In genomic region chr6:149728499-149729234, GRCh38 we compare ENCODE assay signal across 12 cellular contexts. TPM values are rescaled to one million over a fixed set of nuclear protein-coding genes. Genes with fewer than 3 reads are reported as not detected.
A peak's percentile ranks its signal among the peaks of the same experiment; 100 is the strongest.
DNase-seq lines count a peak whose midpoint lies in the region; ATAC-seq and TF ChIP-seq lines count a peak whose summit lies in the region.
"Had no signal": no experiment of that assay in that cellular context is flagged by ENCODE, and none has a peak within 500 bp of the region (broad histone marks: within the 10 kb centered on the region; RNA-seq: fewer than 3 reads in every experiment).

No MANE protein-coding gene starts in this region.

- H3K36me3 ChIP-seq in HEK293 (ENCODE audit: control insufficient read depth in 2 of 2, insufficient read depth in 1 of 2, low read length in 2 of 2), result peaks cover 66 to 91% of the 10 kb centered on the region in 2 experiments

- intact Hi-C loops in CD4-positive, alpha-beta T cell (cut with DNase I, micrococcal nuclease), result loop anchor here (2.0 to 10.0 kb wide), 2 partner anchors 16 to 196 kb away; partner anchors contain the start of gene RAET1G (in 2 of the 2)
- intact Hi-C loops in activated CD8-positive, alpha-beta T cell treated with anti-CD3 and anti-CD28 coated beads for 36 hours (cut with micrococcal nuclease), result no loop called here

- peak overlapping the region; percentile 77 for H3K27ac Mint-ChIP-seq in CD4-positive, alpha-beta T cell
- H3K27ac Mint-ChIP-seq in activated CD8-positive, alpha-beta T cell treated with anti-CD3 and anti-CD28 coated beads for 36 hours, result peak overlapping the region; percentile 24
- peak overlapping the region in 5 of 6 donors; percentile 54 to 92 (median 75) for H3K27ac Mint-ChIP-seq in naive B cell

- H3K9me3 Mint-ChIP-seq in CD4-positive, alpha-beta T cell, result no peaks in the 10 kb centered on the region
- no peaks in the 10 kb centered on the region for H3K9me3 Mint-ChIP-seq in activated CD8-positive, alpha-beta T cell treated with anti-CD3 and anti-CD28 coated beads for 36 hours
- H3K9me3 Mint-ChIP-seq in naive B cell, result no peaks in the 10 kb centered on the region

- H3K4me1 Mint-ChIP-seq in CD4-positive, alpha-beta T cell (ENCODE audit: low read depth), result peaks cover 19% of the 10 kb centered on the region
- peaks cover 9% of the 10 kb centered on the region for H3K4me1 Mint-ChIP-seq in activated CD8-positive, alpha-beta T cell treated with anti-CD3 and anti-CD28 coated beads for 36 hours (ENCODE audit: low read depth)
- peaks cover 14 to 22% (median 19%) of the 10 kb centered on the region in 3 donors for H3K4me1 Mint-ChIP-seq in naive B cell

- H3K27me3 ChIP-seq in CD4-positive, alpha-beta T cell (ENCODE audit: control insufficient read depth, insufficient read depth, low read length), result no peaks in the 10 kb centered on the region

- no peak overlapping the region for H3K27ac ChIP-seq in CD4-positive, alpha-beta T cell (ENCODE audit: low read depth, low read length)
- no peak overlapping the region for H3K27ac ChIP-seq in HEK293 (ENCODE audit: extremely low read depth, low read depth, low read length)

- H3K9me3 ChIP-seq in CD4-positive, alpha-beta T cell (ENCODE audit: control insufficient read depth, low read length), result no peaks in the 10 kb centered on the region
- no peaks in the 10 kb centered on the region for H3K9me3 ChIP-seq in HEK293 (ENCODE audit: control insufficient read depth, insufficient read depth, low read depth, low read length)

- peaks cover 74% of the 10 kb centered on the region for H3K36me3 Mint-ChIP-seq in CD4-positive, alpha-beta T cell (ENCODE audit: low read depth)
- H3K36me3 Mint-ChIP-seq in activated CD8-positive, alpha-beta T cell treated with anti-CD3 and anti-CD28 coated beads for 36 hours (ENCODE audit: low read depth), result peaks cover 34% of the 10 kb centered on the region
- H3K36me3 Mint-ChIP-seq in naive B cell, result no peaks in the 10 kb centered on the region

- CTCF ChIA-PET in CD4-positive, alpha-beta T cell (lab: Charles Lee), result no interaction called here
- CTCF ChIA-PET in HEK293 (lab: Yijun Ruan, JAX), result no interaction called here
- CTCF ChIA-PET in activated CD8-positive, alpha-beta T cell treated with anti-CD3 and anti-CD28 coated beads for 36 hours (lab: Charles Lee), result no interaction called here

- H3K4me1 ChIP-seq in HEK293 (ENCODE audit: control insufficient read depth, insufficient read depth, low read length), result no peaks in the 10 kb centered on the region

- TF ChIP-seq CTCF in CD4-positive, alpha-beta T cell (IDR thresholded peaks at IDR 0.05), result no peak
- no peak for TF ChIP-seq CTCF in HEK293 (tag by site-specific recombination; IDR thresholded peaks at IDR 0.05)
- no peak for TF ChIP-seq CTCF in activated CD8-positive, alpha-beta T cell treated with anti-CD3 and anti-CD28 coated beads for 36 hours (IDR thresholded peaks at IDR 0.05)

- ATAC-seq in CD4-positive, alpha-beta T cell (ENCODE audit: poor library complexity), result no peak
- ATAC-seq in activated CD8-positive, alpha-beta T cell treated with anti-CD3 and anti-CD28 coated beads for 36 hours, result no peak
- ATAC-seq in naive B cell (ENCODE audit: low read depth in 2 of 2) (no peak), HG03520 (IDR thresholded peaks at IDR 0.05; ENCODE audit: unreplicated experiment) (no peak), HG03095 (IDR thresholded peaks at IDR 0.05; ENCODE audit: unreplicated experiment) (no peak)
- ATAC-seq: right cardiac atrium had no signal

- peak overlapping the region; percentile 61 for H3K4me3 Mint-ChIP-seq in CD4-positive, alpha-beta T cell
- no peak overlapping the region for H3K4me3 Mint-ChIP-seq in activated CD8-positive, alpha-beta T cell treated with anti-CD3 and anti-CD28 coated beads for 36 hours
- H3K4me3 Mint-ChIP-seq in naive B cell, result peak overlapping the region in 4 of 8 donors; percentile 5 to 65 (median 30)

- POLR2A ChIA-PET in CD4-positive, alpha-beta T cell (lab: Charles Lee), result interaction anchor here (0.7 to 1.2 kb wide), 2 partner anchors 11 to 68 kb away, joined by 3 to 9 read pairs; partner anchors contain the start of gene LATS1
- POLR2A ChIA-PET in HEK293 (lab: Yijun Ruan, JAX), result no interaction called here
- POLR2A ChIA-PET in activated CD8-positive, alpha-beta T cell treated with anti-CD3 and anti-CD28 coated beads for 36 hours (lab: Charles Lee), result no interaction called here

- H3K27me3 Mint-ChIP-seq in CD4-positive, alpha-beta T cell, result no peaks in the 10 kb centered on the region
- no peaks in the 10 kb centered on the region for H3K27me3 Mint-ChIP-seq in activated CD8-positive, alpha-beta T cell treated with anti-CD3 and anti-CD28 coated beads for 36 hours
- H3K27me3 Mint-ChIP-seq in naive B cell, result no peaks in the 10 kb centered on the region

- DNase-seq in CD4-positive, alpha-beta T cell, result no peak
- DNase-seq in activated CD8-positive, alpha-beta T cell treated with anti-CD3 and anti-CD28 coated beads for 36 hours, result no peak
- DNase-seq in naive B cell (no peak), NCI-H1048 (lab: John Stamatoyannopoulos, UW) (no peak)
- DNase-seq: activated CD4-positive, alpha-beta T cell treated with anti-CD3 and anti-CD28 coated beads for 1 hour; activated gamma-delta T cell treated with Interleukin-2 at 50 U/mL for 16 hours; COR-L47; right cardiac atrium; stimulated activated CD4-positive, alpha-beta T cell treated with anti-CD3 and anti-CD28 coated beads, Interleukin-4, amount 100 ng/mL, for 24 hours had no signal

- H3K4me3 ChIP-seq in HEK293 (ENCODE audit: low read depth, low read length), result no peak overlapping the region

TF ChIP-seq in HEK293, 187 proteins besides CTCF, POLR2A, EP300 and RAD21:
- TF ChIP-seq ZNF266 (tag by site-specific recombination; IDR thresholded peaks at IDR 0.05; ENCODE audit: low read depth) (no peak), ZNF121 (tag by site-specific recombination; IDR thresholded peaks at IDR 0.05) (0 out of 2 replicates have a peak, but pooled peaks have one; percentile 42), PBX3 (CRISPR knock-in tag; IDR thresholded peaks at IDR 0.05) (no peak), ZNF621 (tag by site-specific recombination; IDR thresholded peaks at IDR 0.05) (no peak)

RNA-seq across cellular contexts. Expression of gene LATS1, which starts 10.8 kb away (rescaled TPM):
- total RNA-seq in CD4-positive, alpha-beta T cell, result 10 to 100 TPM; 36.1 to 39.6 TPM
- 10 to 100 TPM; 21.1 to 21.2 TPM for total RNA-seq in activated CD8-positive, alpha-beta T cell treated with anti-CD3 and anti-CD28 coated beads for 36 hours
- polyA plus RNA-seq in naive B cell (ENCODE audit: low read depth in 6 of 6), result 10 to 100 TPM; 12.5 to 21.4 (median 13.4) TPM

RNA-seq across cellular contexts. Expression of gene NUP43, which starts 17.7 kb away (rescaled TPM):
- total RNA-seq in CD4-positive, alpha-beta T cell, result 10 to 100 TPM; 14.2 to 14.5 TPM
- 10 to 100 TPM; 75.7 to 75.8 TPM for total RNA-seq in activated CD8-positive, alpha-beta T cell treated with anti-CD3 and anti-CD28 coated beads for 36 hours
- polyA plus RNA-seq in naive B cell (ENCODE audit: low read depth in 6 of 6), result 1 to 10 TPM in 5 of 6 donors, not detected in 1; 5.0 to 9.6 (median 5.4) TPM

RNA-seq across cellular contexts. Expression of gene PCMT1, which starts 20.9 kb away (rescaled TPM):
- 10 to 100 TPM; 14.4 to 15.7 TPM for total RNA-seq in CD4-positive, alpha-beta T cell
- 100 to 1,000 TPM in 1 of 2 experiments, 10 to 100 TPM in 1; 97.3 to 102 TPM for total RNA-seq in activated CD8-positive, alpha-beta T cell treated with anti-CD3 and anti-CD28 coated beads for 36 hours
- 100 to 1,000 TPM; 115 to 157 (median 125) TPM for polyA plus RNA-seq in naive B cell (ENCODE audit: low read depth in 6 of 6)

Comparison
In these comparisons a context has a peak if more than half of its experiments do, and no peak if none do; other contexts are left out.
1. H3K27ac Mint-ChIP-seq: peak in every context shown above with its lines; median percentile 77 in CD4-positive, alpha-beta T cell; 75 in naive B cell; 24 in activated CD8-positive, alpha-beta T cell treated with anti-CD3 and anti-CD28 coated beads for 36 hours.
2. RNA of gene NUP43, which starts 17.7 kb away (total RNA-seq): 75.7 to 75.8 TPM in activated CD8-positive, alpha-beta T cell treated with anti-CD3 and anti-CD28 coated beads for 36 hours; 14.2 to 14.5 TPM in CD4-positive, alpha-beta T cell; every median in the first group is over 4 times any median in the second.
3. RNA of gene PCMT1, which starts 20.9 kb away (total RNA-seq): 97.3 to 102 TPM in activated CD8-positive, alpha-beta T cell treated with anti-CD3 and anti-CD28 coated beads for 36 hours; 14.4 to 15.7 TPM in CD4-positive, alpha-beta T cell; every median in the first group is over 4 times any median in the second.